In genomic region chr9:84799231-84799630, GRCh38 we compare ENCODE assay signal across 27 cellular contexts.
"Had no signal": no experiment of that assay in that cellular context is flagged by ENCODE, and none has a peak within 500 bp of the region (broad histone marks: within the 10 kb centered on the region; RNA-seq: fewer than 3 reads in every experiment).

No MANE protein-coding gene starts in this region.

- ATAC-seq: Panc1, Right ventricle myocardium inferior, SK-N-SH treated with all-trans-retinoic acid at 6 μM for 48 hours had no signal

- FAIRE-seq: RCC 7860 had no signal

- DNase-seq: Karpas-422, MM.1S, MV-4-11, NCI-H1092, NCI-H1105, NCI-H1417 treated with DMSO at 0.1 percent for 48 hours, NCI-H1436 treated with DMSO at 0.1 percent for 48 hours, NCI-H1694 treated with DMSO at 0.1 percent for 48 hours, NCI-H187 treated with DMSO at 0.1 percent for 48 hours, NCI-H2029, NCI-H2081, NCI-H2171 treated with DMSO at 0.1 percent for 48 hours, NCI-H226, NCI-H446 treated with DMSO at 0.1 percent for 48 hours, NCI-H510A, NCI-H524, NCI-H526, NCI-H748 treated with DMSO at 0.1 percent for 48 hours, NCI-H82, PC-9, SHP77, SIG-M5, SJCRH30 had no signal
